1 cellular context compared by ENCODE assay signal in genomic region chr9:83538172-83538889, GRCh38.
TF ChIP-seq lines count a peak whose summit lies in the region.

Gene FRMD3, minus strand, starts transcription at chr9:83538401. Its CDS starts 170 bp downstream, at chr9:83538231.

TF ChIP-seq in HepG2, 621 proteins besides CTCF, POLR2A, EP300 and RAD21 (continued from another document):
- TF ChIP-seq SNAPC4 (CRISPR knock-in tag; IDR thresholded peaks at IDR 0.05) (no peak), ARNTL (CRISPR knock-in tag; IDR thresholded peaks at IDR 0.05) (0 out of 2 replicates have a peak, but pooled peaks have one; percentile 47), SIN3B (IDR thresholded peaks at IDR 0.05; ENCODE audit: low read length) (no peak), TCF12 (IDR thresholded peaks at IDR 0.05) (no peak), TCF12 (CRISPR knock-in tag; IDR thresholded peaks at IDR 0.05) (peak; percentile 82), ZNF570 (CRISPR knock-in tag; IDR thresholded peaks at IDR 0.05; ENCODE audit: borderline replicate concordance) (no peak), ZNF780A (CRISPR knock-in tag; IDR thresholded peaks at IDR 0.05) (peak; percentile 84; the same call in 1 of the 2 replicates), TFAP4 (IDR thresholded peaks at IDR 0.05; ENCODE audit: borderline replicate concordance, low read depth) (no peak; the same call in 1 of the 2 replicates), NCOA1 (CRISPR knock-in tag; IDR thresholded peaks at IDR 0.05) (peak; percentile 28; the same call in 1 of the 2 replicates), ZNF441 (CRISPR knock-in tag; IDR thresholded peaks at IDR 0.05; ENCODE audit: borderline replicate concordance) (no peak), MTA1 (CRISPR knock-in tag; IDR thresholded peaks at IDR 0.05; ENCODE audit: borderline replicate concordance) (peak; percentile 86; the same call in 1 of the 2 replicates), HHEX (CRISPR knock-in tag; IDR thresholded peaks at IDR 0.05) (no peak), KMT2A (CRISPR knock-in tag; IDR thresholded peaks at IDR 0.05) (peak; percentile 86; the same call in 1 of the 2 replicates), ZNF710 (CRISPR knock-in tag; IDR thresholded peaks at IDR 0.05; ENCODE audit: borderline replicate concordance) (peak; percentile 91), ZNF407 (CRISPR knock-in tag; IDR thresholded peaks at IDR 0.05; ENCODE audit: not compliant biosample characterization) (peak; percentile 40), AFF4 (CRISPR knock-in tag; IDR thresholded peaks at IDR 0.05) (no peak), SNAI1 (CRISPR knock-in tag; IDR thresholded peaks at IDR 0.05; ENCODE audit: borderline replicate concordance) (0 out of 2 replicates have a peak, but pooled peaks have one; percentile 78), ZNF460 (CRISPR knock-in tag; IDR thresholded peaks at IDR 0.05; ENCODE audit: borderline replicate concordance) (no peak; the same call in 1 of the 2 replicates), PCBP2 (optimal IDR thresholded peaks at IDR 0.05; ENCODE audit: low read depth, low read length, poor library complexity, severe bottlenecking) (no peak)
